In the genomic region with DNA sequence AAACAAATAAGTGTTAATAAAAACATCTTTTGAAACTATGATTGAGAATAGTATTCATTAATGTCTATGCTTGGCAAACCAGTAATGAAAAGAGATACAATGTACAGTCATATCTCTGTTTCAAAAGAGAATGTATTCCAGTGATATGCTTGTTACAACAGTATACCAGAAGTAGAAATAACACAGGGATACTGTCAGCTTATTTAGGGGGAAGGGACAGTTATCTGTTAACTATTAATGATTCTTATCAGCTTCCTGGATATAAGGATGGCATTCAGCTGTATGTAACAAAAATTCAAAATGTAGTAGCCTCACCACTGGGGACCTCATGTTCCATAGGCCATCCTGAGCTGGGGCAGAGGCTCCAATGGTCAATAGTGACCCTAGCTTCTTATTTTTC, we compare ENCODE assay signal across 23 cellular contexts.
"Had no signal": no experiment of that assay in that cellular context is flagged by ENCODE, and none has a peak within 500 bp of the region (broad histone marks: within the 10 kb centered on the region; RNA-seq: fewer than 3 reads in every experiment).

No MANE protein-coding gene starts in this region.

- H3K4me3 Mint-ChIP-seq: memory B cell; naive thymus-derived CD4-positive, alpha-beta T cell; natural killer cell treated with Interleukin-12 subunit alpha and Interleukin-12 subunit beta and Interleukin-15 and Interleukin-18, amount 100 ng/mL, for 72 hours; stimulated activated effector memory CD8-positive, alpha-beta T cell treated with anti-CD3 and anti-CD28 coated beads, Interleukin-12 subunit alpha, Interleukin-12 subunit beta, amount 100 ng/mL, for 72 hours; stimulated activated naive CD8-positive, alpha-beta T cell treated with anti-CD3 and anti-CD28 coated beads, Interleukin-15, Interleukin-2, amounts not matched to agents 100 ng/mL and 50 ng/mL, for 24 hours had no signal

- DNase-seq: hippocampal formation; kidney glomerular epithelial cell; left cardiac atrium; left lung; midbrain; mucosa of descending colon; naive thymus-derived CD4-positive, alpha-beta T cell; ovary; spleen; stimulated activated CD4-positive, alpha-beta T cell treated with anti-CD3 and anti-CD28 coated beads, Interleukin-4, amount 100 ng/mL, for 24 hours; stimulated activated naive CD4-positive, alpha-beta T cell; tibial artery; upper lobe of right lung had no signal

- H3K27me3 Mint-ChIP-seq: naive thymus-derived CD4-positive, alpha-beta T cell; natural killer cell treated with Interleukin-12 subunit alpha and Interleukin-12 subunit beta and Interleukin-15 and Interleukin-18, amount 100 ng/mL, for 72 hours; progenitor cell of endocrine pancreas; stimulated activated naive CD8-positive, alpha-beta T cell treated with anti-CD3 and anti-CD28 coated beads, Interleukin-15, Interleukin-2, amounts not matched to agents 100 ng/mL and 50 ng/mL, for 24 hours had no signal

- H3K27me3 ChIP-seq: left lung, ovary, right atrium auricular region, spleen, suprapubic skin, tibial artery, upper lobe of right lung had no signal

- H3K4me3 ChIP-seq: left lung, lung, mucosa of descending colon, ovary, right atrium auricular region, skin epidermis, spleen, suprapubic skin, thoracic aorta, tibial artery, upper lobe of right lung had no signal

- H3K27ac Mint-ChIP-seq: memory B cell; naive thymus-derived CD4-positive, alpha-beta T cell; natural killer cell treated with Interleukin-12 subunit alpha and Interleukin-12 subunit beta and Interleukin-15 and Interleukin-18, amount 100 ng/mL, for 72 hours; progenitor cell of endocrine pancreas; stimulated activated effector memory CD8-positive, alpha-beta T cell treated with anti-CD3 and anti-CD28 coated beads, Interleukin-12 subunit alpha, Interleukin-12 subunit beta, amount 100 ng/mL, for 72 hours; stimulated activated naive CD8-positive, alpha-beta T cell treated with anti-CD3 and anti-CD28 coated beads, Interleukin-15, Interleukin-2, amounts not matched to agents 100 ng/mL and 50 ng/mL, for 24 hours had no signal

- H3K9me3 Mint-ChIP-seq: memory B cell; natural killer cell treated with Interleukin-12 subunit alpha and Interleukin-12 subunit beta and Interleukin-15 and Interleukin-18, amount 100 ng/mL, for 72 hours; stimulated activated naive CD8-positive, alpha-beta T cell treated with anti-CD3 and anti-CD28 coated beads, Interleukin-15, Interleukin-2, amounts not matched to agents 100 ng/mL and 50 ng/mL, for 24 hours had no signal

- H3K9me3 ChIP-seq: left lung, mucosa of descending colon, ovary, right atrium auricular region, suprapubic skin, thoracic aorta, tibial artery, upper lobe of right lung had no signal

- H3K36me3 ChIP-seq: left lung, ovary, right atrium auricular region, spleen, suprapubic skin, thoracic aorta, tibial artery, upper lobe of right lung had no signal

- H3K4me1 ChIP-seq: left lung, right atrium auricular region, spleen, suprapubic skin, upper lobe of right lung had no signal

- ATAC-seq: left lung; mucosa of descending colon; naive thymus-derived CD4-positive, alpha-beta T cell; natural killer cell treated with Interleukin-12 subunit alpha and Interleukin-12 subunit beta and Interleukin-15 and Interleukin-18, amount 100 ng/mL, for 72 hours; stimulated activated effector memory CD8-positive, alpha-beta T cell treated with anti-CD3 and anti-CD28 coated beads, Interleukin-12 subunit alpha, Interleukin-12 subunit beta, amount 100 ng/mL, for 72 hours; upper lobe of right lung had no signal

- H3K36me3 Mint-ChIP-seq: memory B cell; naive thymus-derived CD4-positive, alpha-beta T cell; natural killer cell treated with Interleukin-12 subunit alpha and Interleukin-12 subunit beta and Interleukin-15 and Interleukin-18, amount 100 ng/mL, for 72 hours; stimulated activated effector memory CD8-positive, alpha-beta T cell treated with anti-CD3 and anti-CD28 coated beads, Interleukin-12 subunit alpha, Interleukin-12 subunit beta, amount 100 ng/mL, for 72 hours had no signal

- H3K4me1 Mint-ChIP-seq: memory B cell; naive thymus-derived CD4-positive, alpha-beta T cell; stimulated activated effector memory CD8-positive, alpha-beta T cell treated with anti-CD3 and anti-CD28 coated beads, Interleukin-12 subunit alpha, Interleukin-12 subunit beta, amount 100 ng/mL, for 72 hours had no signal

- H3K27ac ChIP-seq: left lung, ovary, right atrium auricular region, skin epidermis, spleen, suprapubic skin, thoracic aorta, tibial artery, upper lobe of right lung had no signal
